Comparison of ENCODE assay signal across 33 cellular contexts in genomic region chr15:45174577-45174976, GRCh38. TPM values are rescaled to one million over a fixed set of nuclear protein-coding genes. Genes with fewer than 3 reads are reported as not detected.
"Had no signal": no experiment of that assay in that cellular context is flagged by ENCODE, and none has a peak within 500 bp of the region (broad histone marks: within the 10 kb centered on the region; RNA-seq: fewer than 3 reads in every experiment).

No MANE protein-coding gene starts in this region.

- H3K36me3 Mint-ChIP-seq: activated naive CD4-positive, alpha-beta T cell treated with anti-CD3 and anti-CD28 coated beads, Interleukin-2, amount 10 ng/mL, durations not matched to agents 7 days and 5 days; activated naive CD8-positive, alpha-beta T cell treated with anti-CD3 and anti-CD28 coated beads, Interleukin-2, amount 10 ng/mL, durations not matched to agents 7 days and 5 days had no signal

- H3K4me1 Mint-ChIP-seq: activated naive CD4-positive, alpha-beta T cell treated with anti-CD3 and anti-CD28 coated beads, Interleukin-2, amount 10 ng/mL, durations not matched to agents 7 days and 5 days; activated naive CD8-positive, alpha-beta T cell treated with anti-CD3 and anti-CD28 coated beads, Interleukin-2, amount 10 ng/mL, durations not matched to agents 7 days and 5 days had no signal

- H3K36me3 ChIP-seq: breast epithelium, cardiac muscle cell, colonic mucosa had no signal

- H3K27me3 Mint-ChIP-seq: activated B cell treated with CpG ODN at 0.5 μM for 24 hours; activated CD8-positive, alpha-beta T cell treated with anti-CD3 and anti-CD28 coated beads for 36 hours; activated naive CD4-positive, alpha-beta T cell treated with anti-CD3 and anti-CD28 coated beads, Interleukin-2, amount 10 ng/mL, durations not matched to agents 7 days and 5 days; activated naive CD8-positive, alpha-beta T cell treated with anti-CD3 and anti-CD28 coated beads, Interleukin-2, amount 10 ng/mL, durations not matched to agents 7 days and 5 days; T-helper 17 cell had no signal

- H3K4me3 Mint-ChIP-seq: activated B cell treated with CpG ODN at 0.5 μM for 24 hours; activated CD8-positive, alpha-beta T cell treated with anti-CD3 and anti-CD28 coated beads for 36 hours; activated naive CD4-positive, alpha-beta T cell treated with anti-CD3 and anti-CD28 coated beads, Interleukin-2, amount 10 ng/mL, durations not matched to agents 7 days and 5 days; activated naive CD8-positive, alpha-beta T cell treated with anti-CD3 and anti-CD28 coated beads, Interleukin-2, amount 10 ng/mL, durations not matched to agents 7 days and 5 days; activated T-helper 1 cell treated with anti-CD3 and anti-CD28 coated beads, Interleukin-12 subunit alpha, Interleukin-12 subunit beta, Interleukin-2, Interleukin-4 antibody, amounts not matched to agents 30 ng/mL and 10 ng/mL and 1 ng/mL, durations not matched to agents 14 hours and 24 hours and 36 hours; brain; T-helper 17 cell; T-helper 2 cell treated with Interferon-gamma antibody and Interleukin-4, amounts not matched to agents 5 μg/mL and 100 μg/mL, for 36 hours had no signal

- DNase-seq: activated B cell treated with CpG ODN at 0.5 μM for 24 hours; activated CD4-positive, alpha-beta T cell treated with anti-CD3 and anti-CD28 coated beads for 48 hours; activated CD4-positive, alpha-beta T cell treated with anti-CD3 and anti-CD28 coated beads, Interleukin-2, amount 50 U/mL, for 1 hour; activated CD4-positive, alpha-beta T cell treated with anti-CD3 and anti-CD28 coated beads, Interleukin-2, amount 50 U/mL, for 48 hours; activated CD8-positive, alpha-beta memory T cell treated with anti-CD3 and anti-CD28 coated beads for 24 hours; activated CD8-positive, alpha-beta T cell treated with anti-CD3 and anti-CD28 coated beads for 36 hours; activated gamma-delta T cell; activated naive CD4-positive, alpha-beta T cell; activated naive CD4-positive, alpha-beta T cell treated with anti-CD3 and anti-CD28 coated beads, Interleukin-2, amount 10 ng/mL, durations not matched to agents 7 days and 5 days; activated naive CD8-positive, alpha-beta T cell treated with anti-CD3 and anti-CD28 coated beads, Interleukin-2, amount 10 ng/mL, durations not matched to agents 7 days and 5 days; activated T-cell treated with anti-CD3 and anti-CD28 coated beads, Interleukin-2, amount 50 U/mL, for 1 hour; activated T-cell treated with anti-CD3 and anti-CD28 coated beads, Interleukin-2, amount 50 U/mL, for 48 hours; central memory CD4-positive, alpha-beta T cell; cerebellar nuclear complex; colonic mucosa; effector CD8-positive, alpha-beta T cell; foreskin fibroblast; heart left ventricle; T-helper 1 cell; T-helper 17 cell; T1000; WERI-Rb-1 had no signal

- H3K9me3 ChIP-seq: ascending aorta, breast epithelium, colonic mucosa, heart left ventricle had no signal

- H3K27me3 ChIP-seq: ascending aorta, breast epithelium, cardiac muscle cell, colonic mucosa, heart left ventricle had no signal

- H3K4me1 ChIP-seq: ascending aorta, breast epithelium had no signal

- ATAC-seq: activated CD4-positive, CD25-positive, alpha-beta regulatory T cell treated with anti-CD3 and anti-CD28 coated beads, Interleukin-2, amount 50 U/mL, for 24 hours; activated CD8-positive, alpha-beta T cell treated with anti-CD3 and anti-CD28 coated beads for 36 hours; activated naive CD4-positive, alpha-beta T cell treated with anti-CD3 and anti-CD28 coated beads, Interleukin-2, amount 50 U/mL, for 72 hours; esophagus mucosa; heart left ventricle; T-helper 17 cell had no signal

- H3K27ac Mint-ChIP-seq: activated B cell treated with CpG ODN at 0.5 μM for 24 hours; activated CD8-positive, alpha-beta T cell treated with anti-CD3 and anti-CD28 coated beads for 36 hours; activated naive CD4-positive, alpha-beta T cell treated with anti-CD3 and anti-CD28 coated beads, Interleukin-2, amount 10 ng/mL, durations not matched to agents 7 days and 5 days; activated naive CD4-positive, alpha-beta T cell treated with anti-CD3 and anti-CD28 coated beads, Interleukin-2, amount 50 U/mL, for 72 hours; activated naive CD8-positive, alpha-beta T cell treated with anti-CD3 and anti-CD28 coated beads, Interleukin-2, amount 10 ng/mL, durations not matched to agents 7 days and 5 days; activated T-helper 1 cell treated with anti-CD3 and anti-CD28 coated beads, Interleukin-12 subunit alpha, Interleukin-12 subunit beta, Interleukin-2, Interleukin-4 antibody, amounts not matched to agents 30 ng/mL and 10 ng/mL and 1 ng/mL, durations not matched to agents 14 hours and 24 hours and 36 hours; T-helper 17 cell; T-helper 2 cell treated with Interferon-gamma antibody and Interleukin-4, amounts not matched to agents 5 μg/mL and 100 μg/mL, for 36 hours had no signal

- H3K9me3 Mint-ChIP-seq: activated B cell treated with CpG ODN at 0.5 μM for 24 hours; activated CD8-positive, alpha-beta T cell treated with anti-CD3 and anti-CD28 coated beads for 36 hours; activated naive CD4-positive, alpha-beta T cell treated with anti-CD3 and anti-CD28 coated beads, Interleukin-2, amount 10 ng/mL, durations not matched to agents 7 days and 5 days; activated naive CD4-positive, alpha-beta T cell treated with anti-CD3 and anti-CD28 coated beads, Interleukin-2, amount 50 U/mL, for 72 hours; activated naive CD8-positive, alpha-beta T cell treated with anti-CD3 and anti-CD28 coated beads, Interleukin-2, amount 10 ng/mL, durations not matched to agents 7 days and 5 days; activated T-helper 1 cell treated with anti-CD3 and anti-CD28 coated beads, Interleukin-12 subunit alpha, Interleukin-12 subunit beta, Interleukin-2, Interleukin-4 antibody, amounts not matched to agents 30 ng/mL and 10 ng/mL and 1 ng/mL, durations not matched to agents 14 hours and 24 hours and 36 hours; brain; T-helper 2 cell treated with Interferon-gamma antibody and Interleukin-4, amounts not matched to agents 5 μg/mL and 100 μg/mL, for 36 hours had no signal

- H3K4me3 ChIP-seq: ascending aorta, breast epithelium, cardiac muscle cell, colonic mucosa, heart left ventricle had no signal

- H3K27ac ChIP-seq: ascending aorta, breast epithelium, cardiac muscle cell, colonic mucosa, heart left ventricle had no signal

RNA-seq across cellular contexts. Expression of gene DUOX1, which starts 44.8 kb away (rescaled TPM):
- total RNA-seq: activated CD8-positive, alpha-beta T cell treated with anti-CD3 and anti-CD28 coated beads for 36 hours; activated naive CD8-positive, alpha-beta T cell treated with anti-CD3 and anti-CD28 coated beads, Interleukin-2, amount 10 ng/mL, durations not matched to agents 7 days and 5 days; dermis microvascular lymphatic vessel endothelial cell; frontal cortex had no signal

RNA-seq across cellular contexts. Expression of gene DUOXA1, which starts 44.9 kb away (rescaled TPM):
- total RNA-seq: activated CD8-positive, alpha-beta T cell treated with anti-CD3 and anti-CD28 coated beads for 36 hours; activated T-helper 1 cell treated with anti-CD3 and anti-CD28 coated beads, Interleukin-12 subunit alpha, Interleukin-12 subunit beta, Interleukin-2, Interleukin-4 antibody, amounts not matched to agents 30 ng/mL and 10 ng/mL and 1 ng/mL, durations not matched to agents 14 hours and 24 hours and 36 hours; dermis microvascular lymphatic vessel endothelial cell; frontal cortex had no signal
